In the genomic region with DNA sequence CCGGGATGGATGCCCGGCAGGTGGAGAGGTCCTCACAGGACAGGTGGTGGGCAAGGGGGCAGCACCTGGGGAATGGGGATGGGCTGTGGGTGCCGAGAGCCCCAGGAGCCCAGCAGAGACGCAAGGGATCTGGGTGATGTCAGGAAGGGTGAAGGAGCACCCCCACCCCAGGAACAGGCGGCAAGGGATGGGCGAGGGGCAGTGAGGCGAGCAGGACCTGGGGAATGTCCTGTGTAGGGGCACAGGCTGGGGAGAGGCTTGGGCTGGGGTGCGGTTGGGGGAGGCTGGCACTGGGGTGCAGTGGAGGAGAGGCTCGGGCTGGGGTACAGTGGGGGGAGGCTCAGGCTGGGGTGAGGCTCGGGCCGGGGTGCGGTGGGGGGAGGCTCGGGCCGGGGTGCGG, we compare ENCODE assay signal across 18 cellular contexts. TPM values are rescaled to one million over a fixed set of nuclear protein-coding genes. Genes with fewer than 3 reads are reported as not detected.
DNase-seq lines count a peak whose midpoint lies in the region; ATAC-seq and TF ChIP-seq lines count a peak whose summit lies in the region.
"Had no signal": no experiment of that assay in that cellular context is flagged by ENCODE, and none has a peak within 500 bp of the region (broad histone marks: within the 10 kb centered on the region; RNA-seq: fewer than 3 reads in every experiment).

No MANE protein-coding gene starts in this region.

- ATAC-seq in CD4-positive, alpha-beta T cell (ENCODE audit: poor library complexity) = no peak

- no peak overlapping the region for H3K27ac ChIP-seq in CD4-positive, alpha-beta T cell (ENCODE audit: low read depth, low read length)
- H3K27ac ChIP-seq in OCI-LY1 (ENCODE audit: low read depth, low read length, poor library complexity, severe bottlenecking) (peak overlapping the region; percentile 61), esophagus squamous epithelium (peak overlapping the region in 3 of 4 donors; percentile 32 to 96 (median 83)), spleen (peak overlapping the region; percentile 47 to 100 (median 84))
- H3K27ac ChIP-seq: epithelial cell of prostate had no signal

- H3K4me1 ChIP-seq in OCI-LY1 (ENCODE audit: insufficient read depth, low read length, severe bottlenecking) = peaks cover 45% of the 10 kb centered on the region
- H3K4me1 ChIP-seq in esophagus squamous epithelium = peaks cover 33 to 52% (median 45%) of the 10 kb centered on the region in 3 donors
- peaks cover 29 to 77% (median 58%) of the 10 kb centered on the region in 6 donors for H3K4me1 ChIP-seq in spleen

- intact Hi-C loops in CD4-positive, alpha-beta T cell (cut with DNase I, micrococcal nuclease) = no loop called here
- intact Hi-C loops in esophagus squamous epithelium (cut with DNase I) (no loop called here), spleen (cut with DNase I; ENCODE audit: low total_unique reads) (no loop called here)

- no peaks in the 10 kb centered on the region for H4K20me1 ChIP-seq in OCI-LY1 (ENCODE audit: insufficient read depth, low read length)

- no peak overlapping the region for H2AFZ ChIP-seq in OCI-LY1 (ENCODE audit: low read length)

- H3K4me3 ChIP-seq in OCI-LY1 (ENCODE audit: low read depth, low read length, poor library complexity, severe bottlenecking) = peak overlapping the region; percentile 19
- no peak overlapping the region for H3K4me3 ChIP-seq in esophagus squamous epithelium
- no peak overlapping the region for H3K4me3 ChIP-seq in spleen
- H3K4me3 ChIP-seq: tibial nerve had no signal

- no peak for TF ChIP-seq CTCF in CD4-positive, alpha-beta T cell (IDR thresholded peaks at IDR 0.05)
- TF ChIP-seq CTCF in OCI-LY1 (IDR thresholded peaks at IDR 0.05; ENCODE audit: low read length) = no peak
- no peak for TF ChIP-seq CTCF in esophagus squamous epithelium (IDR thresholded peaks at IDR 0.05)
- TF ChIP-seq CTCF in spleen (IDR thresholded peaks at IDR 0.05 in 8 of 11, conservative IDR thresholded peaks at IDR 0.05 in 3 of 11) = no peak

- CTCF ChIA-PET in CD4-positive, alpha-beta T cell (lab: Charles Lee) = no interaction called here

- no peaks in the 10 kb centered on the region for H3K27me3 ChIP-seq in CD4-positive, alpha-beta T cell (ENCODE audit: control insufficient read depth, insufficient read depth, low read length)
- H3K27me3 ChIP-seq in OCI-LY1 (ENCODE audit: insufficient read depth, low read length) (no peaks in the 10 kb centered on the region), esophagus squamous epithelium (no peaks in the 10 kb centered on the region), spleen (replicated peaks in 1 of 7) (no peaks in the 10 kb centered on the region)
- H3K27me3 ChIP-seq: tibial nerve had no signal

- no peaks in the 10 kb centered on the region for H3K79me2 ChIP-seq in OCI-LY1 (ENCODE audit: insufficient read depth, low read length)

- no peaks in the 10 kb centered on the region for H3K27me3 Mint-ChIP-seq in CD4-positive, alpha-beta T cell
- H3K27me3 Mint-ChIP-seq: activated B cell treated with CpG ODN at 0.5 μM for 24 hours had no signal

- no peak for DNase-seq in CD4-positive, alpha-beta T cell
- no peak for DNase-seq in esophagus squamous epithelium (lab: John Stamatoyannopoulos, UW)
- no peak for DNase-seq in spleen
- no peak for DNase-seq in NCI-H2029 (lab: John Stamatoyannopoulos, UW)
- no peak for DNase-seq in NCI-H526 treated with DMSO at 0.1 percent for 48 hours (lab: John Stamatoyannopoulos, UW)
- DNase-seq in SK-N-DZ (ENCODE audit: low spot score) = no peak
- DNase-seq: activated B cell treated with CpG ODN at 0.5 μM for 24 hours; foreskin melanocyte; midbrain; NCI-H2171; NCI-H748 treated with DMSO at 0.1 percent for 48 hours; OCI-M1; stimulated activated CD4-positive, alpha-beta T cell treated with anti-CD3 and anti-CD28 coated beads, Interleukin-15, amount 100 ng/mL, for 24 hours had no signal

- H3K4me1 Mint-ChIP-seq in CD4-positive, alpha-beta T cell (ENCODE audit: low read depth) = peaks cover 21% of the 10 kb centered on the region

- no peak overlapping the region for H3K4me3 Mint-ChIP-seq in CD4-positive, alpha-beta T cell
- H3K4me3 Mint-ChIP-seq: activated T-helper 1 cell treated with anti-CD3 and anti-CD28 coated beads, Interleukin-12 subunit alpha, Interleukin-12 subunit beta, Interleukin-2, Interleukin-4 antibody, amounts not matched to agents 30 ng/mL and 10 ng/mL and 1 ng/mL, durations not matched to agents 14 hours and 24 hours and 36 hours; T-helper 2 cell treated with Interferon-gamma antibody and Interleukin-4, amounts not matched to agents 5 μg/mL and 100 μg/mL, for 36 hours had no signal

- H3K9me2 ChIP-seq in OCI-LY1 (ENCODE audit: low read depth, low read length) = no peaks in the 10 kb centered on the region

- no peaks in the 10 kb centered on the region for H3K9me3 ChIP-seq in CD4-positive, alpha-beta T cell (ENCODE audit: control insufficient read depth, low read length)
- H3K9me3 ChIP-seq in OCI-LY1 (ENCODE audit: low read length) (no peaks in the 10 kb centered on the region), esophagus squamous epithelium (no peaks in the 10 kb centered on the region), spleen (no peaks in the 10 kb centered on the region)
- H3K9me3 ChIP-seq: tibial nerve had no signal

- no peaks in the 10 kb centered on the region for H3K9me3 Mint-ChIP-seq in CD4-positive, alpha-beta T cell
- H3K9me3 Mint-ChIP-seq: activated B cell treated with CpG ODN at 0.5 μM for 24 hours; T-helper 2 cell treated with Interferon-gamma antibody and Interleukin-4, amounts not matched to agents 5 μg/mL and 100 μg/mL, for 36 hours had no signal

- 86 to 100% methylated on average over 4 of the region's 15 CpGs for WGBS in esophagus squamous epithelium, 2 donors
- 72 to 94% (median 86%) methylated on average over 8 to 13 of the region's 15 CpGs for WGBS in spleen, 5 donors

- H3K27ac Mint-ChIP-seq in CD4-positive, alpha-beta T cell = peak overlapping the region; percentile 75
- H3K27ac Mint-ChIP-seq: activated B cell treated with CpG ODN at 0.5 μM for 24 hours; activated T-helper 1 cell treated with anti-CD3 and anti-CD28 coated beads, Interleukin-12 subunit alpha, Interleukin-12 subunit beta, Interleukin-2, Interleukin-4 antibody, amounts not matched to agents 30 ng/mL and 10 ng/mL and 1 ng/mL, durations not matched to agents 14 hours and 24 hours and 36 hours; T-helper 2 cell treated with Interferon-gamma antibody and Interleukin-4, amounts not matched to agents 5 μg/mL and 100 μg/mL, for 36 hours had no signal

- H3K4me2 ChIP-seq in OCI-LY1 (ENCODE audit: low read length) = peak overlapping the region; percentile 44; the same call in 1 of the 2 replicates

- peaks cover 13% of the 10 kb centered on the region for H3K36me3 Mint-ChIP-seq in CD4-positive, alpha-beta T cell (ENCODE audit: low read depth)

- peak overlapping the region; percentile 36; the same call in 1 of the 2 replicates for H3K9ac ChIP-seq in OCI-LY1 (ENCODE audit: low read length)

- H3F3A ChIP-seq in OCI-LY1 (ENCODE audit: insufficient read depth, low read length) = no peaks in the 10 kb centered on the region

- POLR2A ChIA-PET in CD4-positive, alpha-beta T cell (lab: Charles Lee) = no interaction called here

- no peaks in the 10 kb centered on the region; the same call in 1 of the 2 replicates for H3K36me3 ChIP-seq in OCI-LY1 (ENCODE audit: insufficient read depth, low read length)
- H3K36me3 ChIP-seq in esophagus squamous epithelium = peaks cover 0 to 54% (median 0%) of the 10 kb centered on the region in 3 donors
- H3K36me3 ChIP-seq in spleen = peaks cover 0 to 57% (median 12%) of the 10 kb centered on the region in 6 donors

- no peak for TF ChIP-seq POLR2A in esophagus squamous epithelium (IDR thresholded peaks at IDR 0.05)
- TF ChIP-seq POLR2A in spleen (IDR thresholded peaks at IDR 0.05) = no peak

RNA-seq across cellular contexts. Expression of gene GPX4, which starts 33.1 kb away (rescaled TPM):
- 100 to 1,000 TPM; 174 to 175 TPM for total RNA-seq in CD4-positive, alpha-beta T cell
- 100 to 1,000 TPM; 108 to 405 (median 244) TPM for total RNA-seq in esophagus squamous epithelium
- 100 to 1,000 TPM; 138 to 275 (median 216) TPM for total RNA-seq in spleen
- 100 to 1,000 TPM; 480 to 562 (median 522) TPM for polyA plus RNA-seq in spleen
- 781 and 852 TPM in 2 replicates for polyA plus RNA-seq in SK-N-DZ (2014; cell fraction: cytosol; rRNA removed)
- 522 and 693 TPM in 2 replicates for polyA plus RNA-seq in SK-N-DZ (2014; cell fraction: nucleus; rRNA removed)

RNA-seq across cellular contexts. Expression of gene SBNO2, which starts 37.1 kb away (rescaled TPM):
- 100 to 1,000 TPM; 126 to 137 TPM for total RNA-seq in CD4-positive, alpha-beta T cell
- total RNA-seq in esophagus squamous epithelium = 10 to 100 TPM; 31.3 to 84.3 (median 68.3) TPM
- total RNA-seq in spleen = 100 to 1,000 TPM in 5 of 7 donors, 10 to 100 TPM in 2; 51.7 to 230 (median 168) TPM
- 10 to 100 TPM; 16.2 to 62.0 (median 29.8) TPM for polyA plus RNA-seq in spleen
- 13.2 and 16.1 TPM in 2 replicates for polyA plus RNA-seq in SK-N-DZ (2014; cell fraction: cytosol; rRNA removed)
- 48.3 and 48.4 TPM in 2 replicates for polyA plus RNA-seq in SK-N-DZ (2014; cell fraction: nucleus; rRNA removed)

RNA-seq across cellular contexts. Expression of gene POLR2E, which starts 41.7 kb away (rescaled TPM):
- total RNA-seq in CD4-positive, alpha-beta T cell = 10 to 100 TPM; 45.8 to 49.0 TPM
- total RNA-seq in esophagus squamous epithelium (100 to 1,000 TPM; 113 to 198 (median 166) TPM), spleen (100 to 1,000 TPM; 106 to 152 (median 123) TPM)
- 100 to 1,000 TPM in 2 of 3 donors, 10 to 100 TPM in 1; 70.8 to 144 (median 105) TPM for polyA plus RNA-seq in spleen
- polyA plus RNA-seq in SK-N-DZ (2014; cell fraction: cytosol; rRNA removed) = 240 and 311 TPM in 2 replicates
- polyA plus RNA-seq in SK-N-DZ (2014; cell fraction: nucleus; rRNA removed) = 150 and 168 TPM in 2 replicates
